Comparison of ENCODE assay signal across 8 cellular contexts in genomic region chr17:38606646-38607611, GRCh38. TPM values are rescaled to one million over a fixed set of nuclear protein-coding genes. Genes with fewer than 3 reads are reported as not detected.
DNase-seq lines count a peak whose midpoint lies in the region; ATAC-seq and TF ChIP-seq lines count a peak whose summit lies in the region.

No MANE protein-coding gene starts in this region.

- peaks cover 0 to 23% (median 9%) of the 10 kb centered on the region in 4 donors for H3K4me1 ChIP-seq in Peyer's patch

- no peaks in the 10 kb centered on the region for H3K9me3 ChIP-seq in Peyer's patch

- TF ChIP-seq CTCF in Peyer's patch (IDR thresholded peaks at IDR 0.05) (no peak), GM20000 (IDR thresholded peaks at IDR 0.05; ENCODE audit: extremely low read depth, missing control alignments) (no peak)

- H3K27me3 ChIP-seq in Peyer's patch: no peaks in the 10 kb centered on the region

- TF ChIP-seq POLR2A in Peyer's patch (IDR thresholded peaks at IDR 0.05): no peak

- H3K4me3 ChIP-seq in GM08714 (ENCODE audit: low read length) (peak overlapping the region; percentile 56; the same call in 1 of the 2 replicates), Peyer's patch (peak overlapping the region; percentile 20 to 84 (median 58))

- no peak for DNase-seq in Peyer's patch
- peak; percentile 81 for DNase-seq in Right ventricle myocardium superior
- peak; percentile 61 to 96 (median 77) for DNase-seq in posterior cingulate gyrus
- no peak for DNase-seq in foreskin melanocyte
- DNase-seq in GM20000 (ENCODE audit: low spot score): no peak
- no peak for DNase-seq in hepatic stellate cell (ENCODE audit: low spot score)

- intact Hi-C loops in Right ventricle myocardium superior (cut with DNase I) (no loop called here), posterior cingulate gyrus (cut with DNase I) (loop anchor here (2.0 to 10.0 kb wide), 2 partner anchors 52 to 56 kb away; no protein-coding TSS in a partner anchor)

- ATAC-seq in Right ventricle myocardium superior (ENCODE audit: poor library complexity): peak; percentile 89
- ATAC-seq in HG03378 (IDR thresholded peaks at IDR 0.05; ENCODE audit: unreplicated experiment): no peak

- H3K36me3 ChIP-seq in Peyer's patch: no peaks in the 10 kb centered on the region

- H3K27ac ChIP-seq in Peyer's patch: peak overlapping the region in 1 of 4 donors; percentile 79

RNA-seq across cellular contexts. Expression of gene SRCIN1, which starts 1.2 kb away (rescaled TPM):
- total RNA-seq in Peyer's patch (10 to 100 TPM in 1 of 4 donors, 1 to 10 TPM in 3; 3.2 to 10.6 (median 8.4) TPM), Right ventricle myocardium superior (2.3 TPM)

Comparison
In these comparisons a context has a peak if more than half of its experiments do, and no peak if none do; other contexts are left out.
1. DNase-seq: peak in Right ventricle myocardium superior (single experiment) and posterior cingulate gyrus (10 of 10); none in Peyer's patch (0 of 3), foreskin melanocyte (single experiment), GM20000 (single experiment) and hepatic stellate cell (single experiment).